ENCODE assay signal across 1 cellular context in genomic region chr6:87155920-87156600, GRCh38.
TF ChIP-seq lines count a peak whose summit lies in the region.

No MANE protein-coding gene starts in this region.

TF ChIP-seq in HEK293, 187 proteins besides CTCF, POLR2A, EP300 and RAD21 (continued from another document):
- no peak for TF ChIP-seq ZNF776 (tag by site-specific recombination; IDR thresholded peaks at IDR 0.05; ENCODE audit: borderline replicate concordance)
- TF ChIP-seq, protein P1, sequence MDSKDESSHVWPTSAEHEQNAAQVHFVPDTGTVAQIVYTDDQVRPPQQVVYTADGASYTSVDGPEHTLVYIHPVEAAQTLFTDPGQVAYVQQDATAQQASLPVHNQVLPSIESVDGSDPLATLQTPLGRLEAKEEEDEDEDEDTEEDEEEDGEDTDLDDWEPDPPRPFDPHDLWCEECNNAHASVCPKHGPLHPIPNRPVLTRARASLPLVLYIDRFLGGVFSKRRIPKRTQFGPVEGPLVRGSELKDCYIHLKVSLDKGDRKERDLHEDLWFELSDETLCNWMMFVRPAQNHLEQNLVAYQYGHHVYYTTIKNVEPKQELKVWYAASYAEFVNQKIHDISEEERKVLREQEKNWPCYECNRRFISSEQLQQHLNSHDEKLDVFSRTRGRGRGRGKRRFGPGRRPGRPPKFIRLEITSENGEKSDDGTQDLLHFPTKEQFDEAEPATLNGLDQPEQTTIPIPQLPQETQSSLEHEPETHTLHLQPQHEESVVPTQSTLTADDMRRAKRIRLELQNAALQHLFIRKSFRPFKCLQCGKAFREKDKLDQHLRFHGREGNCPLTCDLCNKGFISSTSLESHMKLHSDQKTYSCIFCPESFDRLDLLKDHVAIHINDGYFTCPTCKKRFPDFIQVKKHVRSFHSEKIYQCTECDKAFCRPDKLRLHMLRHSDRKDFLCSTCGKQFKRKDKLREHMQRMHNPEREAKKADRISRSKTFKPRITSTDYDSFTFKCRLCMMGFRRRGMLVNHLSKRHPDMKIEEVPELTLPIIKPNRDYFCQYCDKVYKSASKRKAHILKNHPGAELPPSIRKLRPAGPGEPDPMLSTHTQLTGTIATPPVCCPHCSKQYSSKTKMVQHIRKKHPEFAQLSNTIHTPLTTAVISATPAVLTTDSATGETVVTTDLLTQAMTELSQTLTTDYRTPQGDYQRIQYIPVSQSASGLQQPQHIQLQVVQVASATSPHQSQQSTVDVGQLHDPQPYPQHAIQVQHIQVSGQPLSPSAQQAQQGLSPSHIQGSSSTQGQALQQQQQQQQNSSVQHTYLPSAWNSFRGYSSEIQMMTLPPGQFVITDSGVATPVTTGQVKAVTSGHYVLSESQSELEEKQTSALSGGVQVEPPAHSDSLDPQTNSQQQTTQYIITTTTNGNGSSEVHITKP (tag by site-specific recombination; IDR thresholded peaks at IDR 0.05) = peak; percentile 33; the same call in 1 of the 2 replicates
- TF ChIP-seq ZNF423 (tag by site-specific recombination; IDR thresholded peaks at IDR 0.05) = 0 out of 2 replicates have a peak, but pooled peaks have one; percentile 12
- TF ChIP-seq ZBTB20 (tag by site-specific recombination; IDR thresholded peaks at IDR 0.05) = peak; percentile 59
- TF ChIP-seq ZFHX2 (tag by site-specific recombination; conservative IDR thresholded peaks at IDR 0.05) = peak; percentile 97
- TF ChIP-seq ZNF623 (tag by site-specific recombination; IDR thresholded peaks at IDR 0.05) = peak; percentile 93
- TF ChIP-seq GLIS2 (tag by site-specific recombination; IDR thresholded peaks at IDR 0.05) = peak; percentile 57; the same call in 1 of the 2 replicates
- peak; percentile 47 for TF ChIP-seq ZBTB26 (tag by site-specific recombination; optimal IDR thresholded peaks at IDR 0.05)
- peak; percentile 84 for TF ChIP-seq ZNF341 (tag by site-specific recombination; IDR thresholded peaks at IDR 0.05; ENCODE audit: low read depth)
- TF ChIP-seq, protein P2, sequence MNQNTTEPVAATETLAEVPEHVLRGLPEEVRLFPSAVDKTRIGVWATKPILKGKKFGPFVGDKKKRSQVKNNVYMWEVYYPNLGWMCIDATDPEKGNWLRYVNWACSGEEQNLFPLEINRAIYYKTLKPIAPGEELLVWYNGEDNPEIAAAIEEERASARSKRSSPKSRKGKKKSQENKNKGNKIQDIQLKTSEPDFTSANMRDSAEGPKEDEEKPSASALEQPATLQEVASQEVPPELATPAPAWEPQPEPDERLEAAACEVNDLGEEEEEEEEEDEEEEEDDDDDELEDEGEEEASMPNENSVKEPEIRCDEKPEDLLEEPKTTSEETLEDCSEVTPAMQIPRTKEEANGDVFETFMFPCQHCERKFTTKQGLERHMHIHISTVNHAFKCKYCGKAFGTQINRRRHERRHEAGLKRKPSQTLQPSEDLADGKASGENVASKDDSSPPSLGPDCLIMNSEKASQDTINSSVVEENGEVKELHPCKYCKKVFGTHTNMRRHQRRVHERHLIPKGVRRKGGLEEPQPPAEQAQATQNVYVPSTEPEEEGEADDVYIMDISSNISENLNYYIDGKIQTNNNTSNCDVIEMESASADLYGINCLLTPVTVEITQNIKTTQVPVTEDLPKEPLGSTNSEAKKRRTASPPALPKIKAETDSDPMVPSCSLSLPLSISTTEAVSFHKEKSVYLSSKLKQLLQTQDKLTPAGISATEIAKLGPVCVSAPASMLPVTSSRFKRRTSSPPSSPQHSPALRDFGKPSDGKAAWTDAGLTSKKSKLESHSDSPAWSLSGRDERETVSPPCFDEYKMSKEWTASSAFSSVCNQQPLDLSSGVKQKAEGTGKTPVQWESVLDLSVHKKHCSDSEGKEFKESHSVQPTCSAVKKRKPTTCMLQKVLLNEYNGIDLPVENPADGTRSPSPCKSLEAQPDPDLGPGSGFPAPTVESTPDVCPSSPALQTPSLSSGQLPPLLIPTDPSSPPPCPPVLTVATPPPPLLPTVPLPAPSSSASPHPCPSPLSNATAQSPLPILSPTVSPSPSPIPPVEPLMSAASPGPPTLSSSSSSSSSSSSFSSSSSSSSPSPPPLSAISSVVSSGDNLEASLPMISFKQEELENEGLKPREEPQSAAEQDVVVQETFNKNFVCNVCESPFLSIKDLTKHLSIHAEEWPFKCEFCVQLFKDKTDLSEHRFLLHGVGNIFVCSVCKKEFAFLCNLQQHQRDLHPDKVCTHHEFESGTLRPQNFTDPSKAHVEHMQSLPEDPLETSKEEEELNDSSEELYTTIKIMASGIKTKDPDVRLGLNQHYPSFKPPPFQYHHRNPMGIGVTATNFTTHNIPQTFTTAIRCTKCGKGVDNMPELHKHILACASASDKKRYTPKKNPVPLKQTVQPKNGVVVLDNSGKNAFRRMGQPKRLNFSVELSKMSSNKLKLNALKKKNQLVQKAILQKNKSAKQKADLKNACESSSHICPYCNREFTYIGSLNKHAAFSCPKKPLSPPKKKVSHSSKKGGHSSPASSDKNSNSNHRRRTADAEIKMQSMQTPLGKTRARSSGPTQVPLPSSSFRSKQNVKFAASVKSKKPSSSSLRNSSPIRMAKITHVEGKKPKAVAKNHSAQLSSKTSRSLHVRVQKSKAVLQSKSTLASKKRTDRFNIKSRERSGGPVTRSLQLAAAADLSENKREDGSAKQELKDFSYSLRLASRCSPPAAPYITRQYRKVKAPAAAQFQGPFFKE (tag by site-specific recombination; IDR thresholded peaks at IDR 0.05; ENCODE audit: borderline replicate concordance) = no peak
- peak; percentile 85 for TF ChIP-seq SP2 (tag by site-specific recombination; IDR thresholded peaks at IDR 0.05)
- TF ChIP-seq ZNF335 (tag by site-specific recombination; conservative IDR thresholded peaks at IDR 0.05) = peak; percentile 34; the same call in 1 of the 2 replicates
- TF ChIP-seq ZNF621 (tag by site-specific recombination; IDR thresholded peaks at IDR 0.05) = no peak
- 0 out of 2 replicates have a peak, but pooled peaks have one; percentile 1 for TF ChIP-seq ZNF707 (tag by site-specific recombination; IDR thresholded peaks at IDR 0.05)
- peak; percentile 78 for TF ChIP-seq ZNF10 (tag by site-specific recombination; IDR thresholded peaks at IDR 0.05)
- TF ChIP-seq GLI4 (tag by site-specific recombination; IDR thresholded peaks at IDR 0.05) = 0 out of 2 replicates have a peak, but pooled peaks have one; percentile 50
- TF ChIP-seq REST (tag by site-specific recombination; IDR thresholded peaks at IDR 0.05) = no peak
- 0 out of 2 replicates have a peak, but pooled peaks have one; percentile 12 for TF ChIP-seq PATZ1 (tag by site-specific recombination; IDR thresholded peaks at IDR 0.05)
TF ChIP-seq in HEK293: peak in this region for 21.
